Comparison of ENCODE assay signal across 8 cellular contexts in the genomic region with DNA sequence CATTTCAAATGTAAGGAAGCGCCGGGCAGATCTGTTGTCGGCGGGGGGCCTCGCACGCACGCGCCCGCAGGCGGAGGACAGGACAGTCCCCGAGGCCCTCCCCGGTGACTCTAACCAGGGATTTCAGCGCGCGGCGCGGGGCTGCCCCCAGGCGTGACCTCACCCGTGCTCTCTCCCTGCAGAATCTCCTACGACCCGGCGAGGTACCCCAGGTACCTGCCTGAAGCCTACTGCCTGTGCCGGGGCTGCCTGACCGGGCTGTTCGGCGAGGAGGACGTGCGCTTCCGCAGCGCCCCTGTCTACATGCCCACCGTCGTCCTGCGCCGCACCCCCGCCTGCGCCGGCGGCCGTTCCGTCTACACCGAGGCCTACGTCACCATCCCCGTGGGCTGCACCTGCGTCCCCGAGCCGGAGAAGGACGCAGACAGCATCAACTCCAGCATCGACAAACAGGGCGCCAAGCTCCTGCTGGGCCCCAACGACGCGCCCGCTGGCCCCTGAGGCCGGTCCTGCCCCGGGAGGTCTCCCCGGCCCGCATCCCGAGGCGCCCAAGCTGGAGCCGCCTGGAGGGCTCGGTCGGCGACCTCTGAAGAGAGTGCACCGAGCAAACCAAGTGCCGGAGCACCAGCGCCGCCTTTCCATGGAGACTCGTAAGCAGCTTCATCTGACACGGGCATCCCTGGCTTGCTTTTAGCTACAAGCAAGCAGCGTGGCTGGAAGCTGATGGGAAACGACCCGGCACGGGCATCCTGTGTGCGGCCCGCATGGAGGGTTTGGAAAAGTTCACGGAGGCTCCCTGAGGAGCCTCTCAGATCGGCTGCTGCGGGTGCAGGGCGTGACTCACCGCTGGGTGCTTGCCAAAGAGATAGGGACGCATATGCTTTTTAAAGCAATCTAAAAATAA. TPM values are rescaled to one million over a fixed set of nuclear protein-coding genes. Genes with fewer than 3 reads are reported as not detected.
A peak's percentile ranks its signal among the peaks of the same experiment; 100 is the strongest.
DNase-seq lines count a peak whose midpoint lies in the region; ATAC-seq, FAIRE-seq and TF ChIP-seq lines count a peak whose summit lies in the region.

No MANE protein-coding gene starts in this region.

- no peak for TF ChIP-seq POLR2A in H54 (IDR thresholded peaks at IDR 0.05; ENCODE audit: low read depth, low read length)

- no peaks in the 10 kb centered on the region for H3K36me3 Mint-ChIP-seq in activated T-helper 2 cell treated with anti-CD3 and anti-CD28 coated beads, Interferon-gamma antibody, Interleukin-2, Interleukin-4, amounts not matched to agents 10 μg/mL and 5 μg/mL and 100 μg/mL, durations not matched to agents 14 hours and 24 hours and 36 hours (ENCODE audit: low read depth)

- H3K27me3 Mint-ChIP-seq in activated T-helper 2 cell treated with anti-CD3 and anti-CD28 coated beads, Interferon-gamma antibody, Interleukin-2, Interleukin-4, amounts not matched to agents 10 μg/mL and 5 μg/mL and 100 μg/mL, durations not matched to agents 14 hours and 24 hours and 36 hours (ENCODE audit: low read depth) = peaks cover 10% of the 10 kb centered on the region

- H3K4me3 Mint-ChIP-seq in activated T-helper 2 cell treated with anti-CD3 and anti-CD28 coated beads, Interferon-gamma antibody, Interleukin-2, Interleukin-4, amounts not matched to agents 10 μg/mL and 5 μg/mL and 100 μg/mL, durations not matched to agents 14 hours and 24 hours and 36 hours (ENCODE audit: low read depth) = peak overlapping the region; percentile 39

- H3K27ac Mint-ChIP-seq in activated T-helper 2 cell treated with anti-CD3 and anti-CD28 coated beads, Interferon-gamma antibody, Interleukin-2, Interleukin-4, amounts not matched to agents 10 μg/mL and 5 μg/mL and 100 μg/mL, durations not matched to agents 14 hours and 24 hours and 36 hours = no peak overlapping the region

- peaks cover 5% of the 10 kb centered on the region for H3K4me1 Mint-ChIP-seq in activated T-helper 2 cell treated with anti-CD3 and anti-CD28 coated beads, Interferon-gamma antibody, Interleukin-2, Interleukin-4, amounts not matched to agents 10 μg/mL and 5 μg/mL and 100 μg/mL, durations not matched to agents 14 hours and 24 hours and 36 hours (ENCODE audit: low read depth)

- DNase-seq in activated gamma-delta T cell (lab: John Stamatoyannopoulos, UW) (peak; percentile 11), activated gamma-delta T cell treated with Interleukin-2 at 50 U/mL for 16 hours (no peak), head of caudate nucleus (peak in 33 of 42 donors; percentile 17 to 78 (median 57)), psoas muscle (peak; percentile 60 to 82), H54 (ENCODE audit: insufficient read length, low spot score) (no peak)
- no peak for DNase-seq in activated T-helper 2 cell treated with anti-CD3 and anti-CD28 coated beads, Interferon-gamma antibody, Interleukin-2, Interleukin-4, amounts not matched to agents 10 μg/mL and 5 μg/mL and 100 μg/mL, durations not matched to agents 14 hours and 24 hours and 36 hours (ENCODE audit: low spot score)

- no peak for FAIRE-seq in H54 (lab: Jason Lieb, UNC)

- H3K4me3 ChIP-seq in psoas muscle = peak overlapping the region; percentile 67

- TF ChIP-seq CTCF in psoas muscle (IDR thresholded peaks at IDR 0.05) = no peak

- H3K36me3 ChIP-seq in psoas muscle (ENCODE audit: insufficient read depth in 1 of 2, low read depth in 1 of 2) = no peaks in the 10 kb centered on the region

- H3K4me1 ChIP-seq in psoas muscle = peaks cover 8% of the 10 kb centered on the region

- peak overlapping the region; percentile 79 for H3K27ac ChIP-seq in psoas muscle

- H3K27me3 ChIP-seq in psoas muscle (ENCODE audit: insufficient read depth in 3 of 3, low read length in 2 of 3) = peaks cover 0 to 8% (median 0%) of the 10 kb centered on the region in 3 donors

- intact Hi-C loops in activated T-helper 2 cell treated with anti-CD3 and anti-CD28 coated beads, Interferon-gamma antibody, Interleukin-2, Interleukin-4, amounts not matched to agents 10 μg/mL and 5 μg/mL and 100 μg/mL, durations not matched to agents 14 hours and 24 hours and 36 hours (cut with micrococcal nuclease) = no loop called here
- intact Hi-C loops in head of caudate nucleus (cut with DNase I) = no loop called here
- intact Hi-C loops in psoas muscle (cut with DNase I) = loop anchor here in 1 of 2 donors (5.0 kb wide), 1 partner anchor 51 kb away; a partner anchor contains a TSS

- WGBS in psoas muscle, 3 donors = 14 to 17% (median 16%) methylated on average over 74 to 81 of the region's 81 CpGs

- no peaks in the 10 kb centered on the region for H3K9me3 ChIP-seq in psoas muscle

- ATAC-seq in psoas muscle = peak in 3 of 4 donors; percentile 12 to 39 (median 34)
- ATAC-seq in GM18502 (IDR thresholded peaks at IDR 0.05; ENCODE audit: poor library complexity, unreplicated experiment) = no peak
- ATAC-seq in GM19452 (IDR thresholded peaks at IDR 0.05; ENCODE audit: unreplicated experiment) = no peak

- H3K9me3 Mint-ChIP-seq in activated T-helper 2 cell treated with anti-CD3 and anti-CD28 coated beads, Interferon-gamma antibody, Interleukin-2, Interleukin-4, amounts not matched to agents 10 μg/mL and 5 μg/mL and 100 μg/mL, durations not matched to agents 14 hours and 24 hours and 36 hours = no peaks in the 10 kb centered on the region

RNA-seq across cellular contexts. Expression of a gene that starts 18.2 kb away (rescaled TPM):
- 0.18 and 0.25 TPM in 2 replicates for total RNA-seq in activated T-helper 2 cell treated with anti-CD3 and anti-CD28 coated beads, Interferon-gamma antibody, Interleukin-2, Interleukin-4, amounts not matched to agents 10 μg/mL and 5 μg/mL and 100 μg/mL, durations not matched to agents 14 hours and 24 hours and 36 hours
- total RNA-seq in psoas muscle = 10 to 100 TPM in 3 of 4 donors, 1 to 10 TPM in 1; 3.0 to 78.9 (median 39.4) TPM
- 1 to 10 TPM; 1.0 to 7.7 (median 5.6) TPM for polyA plus RNA-seq in psoas muscle

RNA-seq across cellular contexts. Expression of a gene that starts 52.1 kb away (rescaled TPM):
- 12.2 and 12.7 TPM in 2 replicates for total RNA-seq in activated T-helper 2 cell treated with anti-CD3 and anti-CD28 coated beads, Interferon-gamma antibody, Interleukin-2, Interleukin-4, amounts not matched to agents 10 μg/mL and 5 μg/mL and 100 μg/mL, durations not matched to agents 14 hours and 24 hours and 36 hours
- 1 to 10 TPM; 8.2 to 8.9 (median 8.2) TPM for total RNA-seq in psoas muscle
- polyA plus RNA-seq in psoas muscle = 1 to 10 TPM; 5.1 to 9.9 (median 7.1) TPM

Comparison
In these comparisons a context has a peak if more than half of its experiments do, and no peak if none do; other contexts are left out.
1. DNase-seq: peak in activated gamma-delta T cell (single experiment), head of caudate nucleus (33 of 42) and psoas muscle (2 of 2); none in activated gamma-delta T cell treated with Interleukin-2 at 50 U/mL for 16 hours (single experiment), activated T-helper 2 cell treated with anti-CD3 and anti-CD28 coated beads, Interferon-gamma antibody, Interleukin-2, Interleukin-4, amounts not matched to agents 10 μg/mL and 5 μg/mL and 100 μg/mL, durations not matched to agents 14 hours and 24 hours and 36 hours (single experiment) and H54 (single experiment).
2. ATAC-seq: peak in psoas muscle (3 of 4); none in GM18502 (single experiment) and GM19452 (single experiment).